Comparison of ENCODE assay signal across 13 cellular contexts in the genomic region with DNA sequence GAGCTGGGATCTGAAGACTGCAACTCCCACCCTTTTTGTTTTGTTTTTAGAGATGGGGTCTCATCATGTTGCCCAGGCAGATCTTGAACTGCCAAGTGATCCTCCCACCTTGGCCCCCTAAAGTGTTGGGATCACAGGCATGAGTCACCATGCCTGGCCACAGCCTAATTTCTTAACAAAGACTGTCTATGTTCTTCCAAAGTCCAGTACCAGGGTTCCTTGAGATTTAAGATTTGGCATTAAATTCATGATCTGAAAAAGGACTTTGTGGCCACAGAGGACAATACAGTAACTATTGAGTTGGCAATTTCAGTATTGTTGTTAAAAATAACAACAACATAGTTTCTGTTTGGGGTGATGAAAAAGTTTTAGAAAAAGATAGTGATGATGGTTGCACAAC. TPM values are rescaled to one million over a fixed set of nuclear protein-coding genes. Genes with fewer than 3 reads are reported as not detected.
DNase-seq lines count a peak whose midpoint lies in the region; TF ChIP-seq lines count a peak whose summit lies in the region.
"Had no signal": no experiment of that assay in that cellular context is flagged by ENCODE, and none has a peak within 500 bp of the region (broad histone marks: within the 10 kb centered on the region; RNA-seq: fewer than 3 reads in every experiment).

No MANE protein-coding gene starts in this region.

- peak; percentile 15 for DNase-seq in GM12865 (ENCODE audit: low read depth)
- peak; percentile 60 for DNase-seq in HT1080 (ENCODE audit: low read depth)
- DNase-seq in mesenteric fat pad (ENCODE audit: low spot score) = peak; percentile 11
- no peak for DNase-seq in Ammon's horn (ENCODE audit: low spot score)
- no peak for DNase-seq in stimulated activated CD4-positive, alpha-beta T cell treated with anti-CD3 and anti-CD28 coated beads, Interleukin-1b, Interleukin-23, amount 100 ng/mL, for 48 hours
- DNase-seq in NOMO-1 (lab: John Stamatoyannopoulos, UW; ENCODE audit: unreplicated experiment in 2 of 2) = no peak
- DNase-seq: DMS79 treated with DMSO at 0.1 percent for 48 hours, NCI-H146, NCI-H2081, NCI-H774, T-cell had no signal

- no peak overlapping the region for H3K4me3 ChIP-seq in GM12865 (ENCODE audit: low read depth, low read length)
- H3K4me3 ChIP-seq: SK-N-MC had no signal

- peak overlapping the region; percentile 47; the same call in 1 of the 2 replicates for H3K27ac ChIP-seq in VCaP
- H3K27ac ChIP-seq: SK-N-MC had no signal

- TF ChIP-seq CTCF in GM12865 (IDR thresholded peaks at IDR 0.05; ENCODE audit: insufficient read depth, low read depth, low read length, missing control alignments) = no peak
- no peak for TF ChIP-seq CTCF in VCaP (conservative IDR thresholded peaks at IDR 0.05)

RNA-seq across cellular contexts. Expression of gene BEND3, which starts 28.7 kb away (rescaled TPM):
- total RNA-seq in HT1080 (2014; rRNA removed; shearing (Covaris generic)) = 4.7 and 6.6 TPM in 2 replicates
- polyA plus RNA-seq in HT1080 (2015; cell fraction: cytosol; rRNA removed) = 3.4 and 3.8 TPM in 2 replicates
- 3.5 and 3.8 TPM in 2 replicates for polyA plus RNA-seq in HT1080 (2015; cell fraction: nucleus; rRNA removed)
- 3.4 TPM for total RNA-seq in mesenteric fat pad

Comparison
In these comparisons a context has a peak if more than half of its experiments do, and no peak if none do; other contexts are left out.
1. DNase-seq: peak in GM12865 (single experiment), HT1080 (single experiment) and mesenteric fat pad (single experiment); none in Ammon's horn (single experiment), stimulated activated CD4-positive, alpha-beta T cell treated with anti-CD3 and anti-CD28 coated beads, Interleukin-1b, Interleukin-23, amount 100 ng/mL, for 48 hours (single experiment) and NOMO-1 (0 of 2).